25 cellular contexts compared by ENCODE assay signal in genomic region chr15:33282226-33283020, GRCh38. TPM values are rescaled to one million over a fixed set of nuclear protein-coding genes. Genes with fewer than 3 reads are reported as not detected.
DNase-seq lines count a peak whose midpoint lies in the region; ATAC-seq and TF ChIP-seq lines count a peak whose summit lies in the region.
"Had no signal": no experiment of that assay in that cellular context is flagged by ENCODE, and none has a peak within 500 bp of the region (broad histone marks: within the 10 kb centered on the region; RNA-seq: fewer than 3 reads in every experiment).

No MANE protein-coding gene starts in this region.

- H3K79me2 ChIP-seq in GM23338 (replicated peaks; ENCODE audit: insufficient read depth) = no peaks in the 10 kb centered on the region

- peaks cover 2% of the 10 kb centered on the region for H3K27me3 Mint-ChIP-seq in GM23338 (ENCODE audit: insufficient read depth, low read depth, poor library complexity)
- H3K27me3 Mint-ChIP-seq in activated T-helper 2 cell treated with anti-CD3 and anti-CD28 coated beads, Interferon-gamma antibody, Interleukin-2, Interleukin-4, amounts not matched to agents 10 μg/mL and 5 μg/mL and 100 μg/mL, durations not matched to agents 14 hours and 24 hours and 36 hours (ENCODE audit: low read depth) = peaks cover 2% of the 10 kb centered on the region

- H3K36me3 ChIP-seq in GM23338 (ENCODE audit: insufficient read depth) = no peaks in the 10 kb centered on the region
- H3K36me3 ChIP-seq: MG63 had no signal

- peaks cover 17% of the 10 kb centered on the region; the same call in 2 of the 3 replicates for H3K4me1 Mint-ChIP-seq in GM23338
- no peaks in the 10 kb centered on the region for H3K4me1 Mint-ChIP-seq in activated T-helper 2 cell treated with anti-CD3 and anti-CD28 coated beads, Interferon-gamma antibody, Interleukin-2, Interleukin-4, amounts not matched to agents 10 μg/mL and 5 μg/mL and 100 μg/mL, durations not matched to agents 14 hours and 24 hours and 36 hours (ENCODE audit: low read depth)

- H3K9me2 ChIP-seq in GM23338 (ENCODE audit: insufficient read depth) = no peaks in the 10 kb centered on the region; the same call in 1 of the 2 replicates

- DNase-seq in GM23338 (ENCODE audit: low spot score) (no peak), caudate nucleus (lab: John Stamatoyannopoulos, UW) (no peak), cerebellar nuclear complex (lab: John Stamatoyannopoulos, UW) (no peak), OCI-M1 (lab: John Stamatoyannopoulos, UW) (no peak)
- no peak for DNase-seq in activated T-helper 2 cell treated with anti-CD3 and anti-CD28 coated beads, Interferon-gamma antibody, Interleukin-2, Interleukin-4, amounts not matched to agents 10 μg/mL and 5 μg/mL and 100 μg/mL, durations not matched to agents 14 hours and 24 hours and 36 hours (ENCODE audit: low spot score)
- DNase-seq: AML-193; Caco-2; CD8-positive, alpha-beta T cell; GOT3; HCEC 1CT; Kasumi-1; MG63; NCI-H1105 treated with DMSO at 0.1 percent for 48 hours; NCI-H146; NCI-H1930; NCI-H69; SIG-M5 had no signal

- intact Hi-C loops in activated T-helper 2 cell treated with anti-CD3 and anti-CD28 coated beads, Interferon-gamma antibody, Interleukin-2, Interleukin-4, amounts not matched to agents 10 μg/mL and 5 μg/mL and 100 μg/mL, durations not matched to agents 14 hours and 24 hours and 36 hours (cut with micrococcal nuclease) = no loop called here

- no peak overlapping the region for H3K27ac Mint-ChIP-seq in GM23338
- no peak overlapping the region for H3K27ac Mint-ChIP-seq in activated T-helper 2 cell treated with anti-CD3 and anti-CD28 coated beads, Interferon-gamma antibody, Interleukin-2, Interleukin-4, amounts not matched to agents 10 μg/mL and 5 μg/mL and 100 μg/mL, durations not matched to agents 14 hours and 24 hours and 36 hours
- H3K27ac Mint-ChIP-seq: CD8-positive, alpha-beta T cell had no signal

- H2AFZ ChIP-seq in GM23338 = peak overlapping the region; percentile 23; the same call in 1 of the 2 replicates

- no peak overlapping the region for H3K4me3 ChIP-seq in GM23338
- H3K4me3 ChIP-seq: K562, MG63 had no signal

- peaks cover 24% of the 10 kb centered on the region for H3K4me1 ChIP-seq in GM23338 (ENCODE audit: insufficient read depth)
- H3K4me1 ChIP-seq: Caco-2 had no signal

- TF ChIP-seq CTCF in GM23338 (conservative IDR thresholded peaks at IDR 0.05; ENCODE audit: low read depth in 2 of 2) = no peak

- no peaks in the 10 kb centered on the region for H4K20me1 ChIP-seq in GM23338 (replicated peaks; ENCODE audit: insufficient read depth)

- H3K27ac ChIP-seq in GM23338 (ENCODE audit: low read depth) (no peak overlapping the region), caudate nucleus (ENCODE audit: low read depth, low read length) (peak overlapping the region; percentile 44), layer of hippocampus (ENCODE audit: low read depth, low read length) (peak overlapping the region; percentile 70), temporal lobe (ENCODE audit: low read depth, low read length) (peak overlapping the region; percentile 91)
- H3K27ac ChIP-seq: C4-2B had no signal

- H3K27me3 ChIP-seq in GM23338 (ENCODE audit: insufficient read depth) (no peaks in the 10 kb centered on the region), layer of hippocampus (ENCODE audit: control insufficient read depth, insufficient read depth, low read length) (no peaks in the 10 kb centered on the region)
- H3K27me3 ChIP-seq: MG63 had no signal

- no peaks in the 10 kb centered on the region for H3K36me3 Mint-ChIP-seq in GM23338 (ENCODE audit: low read depth)
- H3K36me3 Mint-ChIP-seq in activated T-helper 2 cell treated with anti-CD3 and anti-CD28 coated beads, Interferon-gamma antibody, Interleukin-2, Interleukin-4, amounts not matched to agents 10 μg/mL and 5 μg/mL and 100 μg/mL, durations not matched to agents 14 hours and 24 hours and 36 hours (ENCODE audit: low read depth) = no peaks in the 10 kb centered on the region
- H3K36me3 Mint-ChIP-seq: CD8-positive, alpha-beta T cell had no signal

- H3K4me3 Mint-ChIP-seq in GM23338 = no peak overlapping the region
- no peak overlapping the region for H3K4me3 Mint-ChIP-seq in activated T-helper 2 cell treated with anti-CD3 and anti-CD28 coated beads, Interferon-gamma antibody, Interleukin-2, Interleukin-4, amounts not matched to agents 10 μg/mL and 5 μg/mL and 100 μg/mL, durations not matched to agents 14 hours and 24 hours and 36 hours (ENCODE audit: low read depth)
- H3K4me3 Mint-ChIP-seq: CD8-positive, alpha-beta T cell had no signal

- ATAC-seq in GM23338 (no peak), GM18870 (IDR thresholded peaks at IDR 0.05; ENCODE audit: unreplicated experiment) (no peak)
- ATAC-seq: CD8-positive, alpha-beta T cell; K562; SK-N-SH treated with all-trans-retinoic acid at 6 μM for 48 hours had no signal

- no peaks in the 10 kb centered on the region for H3K9me3 Mint-ChIP-seq in GM23338
- no peaks in the 10 kb centered on the region for H3K9me3 Mint-ChIP-seq in activated T-helper 2 cell treated with anti-CD3 and anti-CD28 coated beads, Interferon-gamma antibody, Interleukin-2, Interleukin-4, amounts not matched to agents 10 μg/mL and 5 μg/mL and 100 μg/mL, durations not matched to agents 14 hours and 24 hours and 36 hours
- H3K9me3 Mint-ChIP-seq: CD8-positive, alpha-beta T cell had no signal

- no peaks in the 10 kb centered on the region for H3F3A ChIP-seq in GM23338 (replicated peaks; ENCODE audit: low read depth)

- no peak overlapping the region for H3K4me2 ChIP-seq in GM23338

TF ChIP-seq in GM23338, 12 proteins besides CTCF, POLR2A, EP300 and RAD21:
- TF ChIP-seq ZNF331 (CRISPR knock-in tag; IDR thresholded peaks at IDR 0.05; ENCODE audit: low read depth) = no peak
- no peak for TF ChIP-seq POLR2AphosphoS5 (IDR thresholded peaks at IDR 0.05; ENCODE audit: low read depth)
TF ChIP-seq in GM23338: peak in this region for 0.

RNA-seq across cellular contexts. Expression of gene RYR3, which starts 28.3 kb away (rescaled TPM):
- 0.97 and 1.2 TPM in 2 replicates for total RNA-seq in GM23338 (2014; rRNA removed; shearing (Covaris generic))
- 1.1 and 1.5 TPM in 2 replicates for polyA plus RNA-seq in GM23338 (2016; fragmentation: Nextera tagmentation; extraction: Ambion mirVana)
- total RNA-seq in temporal lobe = 12.5 TPM
- 0.05 TPM in 1 of 2 replicates, not detected in the other for total RNA-seq in activated T-helper 2 cell treated with anti-CD3 and anti-CD28 coated beads, Interferon-gamma antibody, Interleukin-2, Interleukin-4, amounts not matched to agents 10 μg/mL and 5 μg/mL and 100 μg/mL, durations not matched to agents 14 hours and 24 hours and 36 hours
- total RNA-seq: CD8-positive, alpha-beta T cell; K562; NCI-H460 had no signal
- polyA plus RNA-seq: AG04450 had no signal
